13 cellular contexts compared by ENCODE assay signal in genomic region chr9:93824386-93825294, GRCh38.
"Had no signal": no experiment of that assay in that cellular context is flagged by ENCODE, and none has a peak within 500 bp of the region (broad histone marks: within the 10 kb centered on the region; RNA-seq: fewer than 3 reads in every experiment).

No MANE protein-coding gene starts in this region.

- ATAC-seq: activated T-cell treated with anti-CD3 and anti-CD28 coated beads, Interleukin-2, amount 50 U/mL, for 72 hours; foreskin keratinocyte; heart left ventricle; left lung; WTC11 had no signal

- H2AFZ ChIP-seq: parathyroid adenoma had no signal

- H3K36me3 ChIP-seq: esophagus squamous epithelium, heart left ventricle, left lung, tibial artery had no signal

- H3K4me1 ChIP-seq: foreskin keratinocyte, parathyroid adenoma had no signal

- H3K27ac ChIP-seq: esophagus squamous epithelium, foreskin keratinocyte, heart left ventricle, left lung, parathyroid adenoma, tibial artery had no signal

- H3K4me3 Mint-ChIP-seq: activated T-cell treated with anti-CD3 and anti-CD28 coated beads, Interleukin-2, amount 50 U/mL, for 72 hours; neural crest cell; WTC11 had no signal

- H3K4me3 ChIP-seq: esophagus squamous epithelium, heart left ventricle, left lung, tibial artery had no signal

- DNase-seq: activated CD4-positive, alpha-beta T cell treated with anti-CD3 and anti-CD28 coated beads, Interleukin-2, amount 50 U/mL, for 48 hours; activated naive CD4-positive, alpha-beta T cell; activated T-cell treated with anti-CD3 and anti-CD28 coated beads, Interleukin-2, amount 50 U/mL, for 72 hours; esophagus squamous epithelium; mesenchymal stem cell; T-helper 1 cell; tibial artery had no signal

- H3K79me2 ChIP-seq: parathyroid adenoma had no signal

- H3K27ac Mint-ChIP-seq: activated T-cell treated with anti-CD3 and anti-CD28 coated beads, Interleukin-2, amount 50 U/mL, for 72 hours; WTC11 had no signal

- H3K4me1 Mint-ChIP-seq: neural crest cell had no signal

- H3K9me3 ChIP-seq: esophagus squamous epithelium, left lung had no signal

- H3K9me3 Mint-ChIP-seq: activated T-cell treated with anti-CD3 and anti-CD28 coated beads, Interleukin-2, amount 50 U/mL, for 72 hours; neural crest cell had no signal
